1 cellular context compared by ENCODE assay signal in genomic region chr5:43483210-43484048, GRCh38.
TF ChIP-seq lines count a peak whose summit lies in the region.

TMEM267 (minus strand) TSS chr5:43483865; CDS start chr5:43453969, 29,896 bp downstream.

TF ChIP-seq in K562, 482 proteins besides CTCF, POLR2A, EP300 and RAD21 (continued from another document and continues in another):
- TF ChIP-seq, protein P1, sequence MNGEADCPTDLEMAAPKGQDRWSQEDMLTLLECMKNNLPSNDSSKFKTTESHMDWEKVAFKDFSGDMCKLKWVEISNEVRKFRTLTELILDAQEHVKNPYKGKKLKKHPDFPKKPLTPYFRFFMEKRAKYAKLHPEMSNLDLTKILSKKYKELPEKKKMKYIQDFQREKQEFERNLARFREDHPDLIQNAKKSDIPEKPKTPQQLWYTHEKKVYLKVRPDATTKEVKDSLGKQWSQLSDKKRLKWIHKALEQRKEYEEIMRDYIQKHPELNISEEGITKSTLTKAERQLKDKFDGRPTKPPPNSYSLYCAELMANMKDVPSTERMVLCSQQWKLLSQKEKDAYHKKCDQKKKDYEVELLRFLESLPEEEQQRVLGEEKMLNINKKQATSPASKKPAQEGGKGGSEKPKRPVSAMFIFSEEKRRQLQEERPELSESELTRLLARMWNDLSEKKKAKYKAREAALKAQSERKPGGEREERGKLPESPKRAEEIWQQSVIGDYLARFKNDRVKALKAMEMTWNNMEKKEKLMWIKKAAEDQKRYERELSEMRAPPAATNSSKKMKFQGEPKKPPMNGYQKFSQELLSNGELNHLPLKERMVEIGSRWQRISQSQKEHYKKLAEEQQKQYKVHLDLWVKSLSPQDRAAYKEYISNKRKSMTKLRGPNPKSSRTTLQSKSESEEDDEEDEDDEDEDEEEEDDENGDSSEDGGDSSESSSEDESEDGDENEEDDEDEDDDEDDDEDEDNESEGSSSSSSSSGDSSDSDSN (IDR thresholded peaks at IDR 0.05; ENCODE audit: borderline replicate concordance in 1 of 2, low read depth in 2 of 2, low read length in 2 of 2), result peak; percentile 76 to 85; a peak in 2 of 4 replicates
- no peak for TF ChIP-seq ZNF197 (CRISPR knock-in tag; IDR thresholded peaks at IDR 0.05; ENCODE audit: low read depth)
- no peak for TF ChIP-seq ZNF140 (CRISPR knock-in tag; IDR thresholded peaks at IDR 0.05)
- no peak for TF ChIP-seq ZFP91 (CRISPR knock-in tag; IDR thresholded peaks at IDR 0.05)
- no peak for TF ChIP-seq HSF4 (CRISPR knock-in tag; IDR thresholded peaks at IDR 0.05; ENCODE audit: borderline replicate concordance)
- TF ChIP-seq JUND (IDR thresholded peaks at IDR 0.05; ENCODE audit: borderline replicate concordance, low read depth, low read length), result peak; percentile 75
- TF ChIP-seq JUND (tag; IDR thresholded peaks at IDR 0.05; ENCODE audit: borderline replicate concordance, low read depth, low read length), result no peak; the same call in 2 of the 3 replicates
- peak in 1 of 2 experiments; percentile 68; a peak in 1 of 4 replicates for TF ChIP-seq KDM4B (IDR thresholded peaks at IDR 0.05; ENCODE audit: borderline replicate concordance in 2 of 2, low read depth in 1 of 2)
- no peak for TF ChIP-seq ZNF23 (CRISPR knock-in tag; IDR thresholded peaks at IDR 0.05)
- TF ChIP-seq CREBBP (IDR thresholded peaks at IDR 0.05; ENCODE audit: low read depth, low read length), result no peak
- 0 out of 2 replicates have a peak, but pooled peaks have one; percentile 4 for TF ChIP-seq TFE3 (CRISPR knock-in tag; IDR thresholded peaks at IDR 0.05)
- TF ChIP-seq TCF7L2 (IDR thresholded peaks at IDR 0.05; ENCODE audit: low read depth, low read length), result no peak
- TF ChIP-seq BHLHE40 (IDR thresholded peaks at IDR 0.05; ENCODE audit: low read length), result peak; percentile 19; the same call in 1 of the 2 replicates
- no peak for TF ChIP-seq KLF1 (tag; IDR thresholded peaks at IDR 0.05)
- TF ChIP-seq SNIP1 (IDR thresholded peaks at IDR 0.05; ENCODE audit: low read depth), result peak; percentile 84
- TF ChIP-seq, protein P2, sequence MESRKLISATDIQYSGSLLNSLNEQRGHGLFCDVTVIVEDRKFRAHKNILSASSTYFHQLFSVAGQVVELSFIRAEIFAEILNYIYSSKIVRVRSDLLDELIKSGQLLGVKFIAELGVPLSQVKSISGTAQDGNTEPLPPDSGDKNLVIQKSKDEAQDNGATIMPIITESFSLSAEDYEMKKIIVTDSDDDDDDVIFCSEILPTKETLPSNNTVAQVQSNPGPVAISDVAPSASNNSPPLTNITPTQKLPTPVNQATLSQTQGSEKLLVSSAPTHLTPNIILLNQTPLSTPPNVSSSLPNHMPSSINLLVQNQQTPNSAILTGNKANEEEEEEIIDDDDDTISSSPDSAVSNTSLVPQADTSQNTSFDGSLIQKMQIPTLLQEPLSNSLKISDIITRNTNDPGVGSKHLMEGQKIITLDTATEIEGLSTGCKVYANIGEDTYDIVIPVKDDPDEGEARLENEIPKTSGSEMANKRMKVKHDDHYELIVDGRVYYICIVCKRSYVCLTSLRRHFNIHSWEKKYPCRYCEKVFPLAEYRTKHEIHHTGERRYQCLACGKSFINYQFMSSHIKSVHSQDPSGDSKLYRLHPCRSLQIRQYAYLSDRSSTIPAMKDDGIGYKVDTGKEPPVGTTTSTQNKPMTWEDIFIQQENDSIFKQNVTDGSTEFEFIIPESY (CRISPR knock-in tag; IDR thresholded peaks at IDR 0.05), result no peak; the same call in 1 of the 2 replicates
- no peak for TF ChIP-seq SMAD2 (IDR thresholded peaks at IDR 0.05; ENCODE audit: low read depth, low read length)
- no peak for TF ChIP-seq ZNF561 (CRISPR knock-in tag; conservative IDR thresholded peaks at IDR 0.05)
- TF ChIP-seq NBN (IDR thresholded peaks at IDR 0.05; ENCODE audit: low read depth), result no peak; the same call in 1 of the 2 replicates
- no peak for TF ChIP-seq ZNF764 (CRISPR knock-in tag; IDR thresholded peaks at IDR 0.05; ENCODE audit: low read depth)
- no peak for TF ChIP-seq NR2C2 (CRISPR knock-in tag; IDR thresholded peaks at IDR 0.05)
- no peak for TF ChIP-seq NR2C2 (tag; IDR thresholded peaks at IDR 0.05)
- TF ChIP-seq CREB3 (tag; conservative IDR thresholded peaks at IDR 0.05; ENCODE audit: low read depth), result no peak
- peak; percentile 88 for TF ChIP-seq CHD1 (IDR thresholded peaks at IDR 0.05; ENCODE audit: low read length)
- TF ChIP-seq ILF3 (IDR thresholded peaks at IDR 0.05; ENCODE audit: borderline replicate concordance), result no peak
- no peak for TF ChIP-seq HOMEZ (CRISPR knock-in tag; IDR thresholded peaks at IDR 0.05)
- peak; percentile 72 to 88 for TF ChIP-seq MAZ (CRISPR knock-in tag; conservative IDR thresholded peaks at IDR 0.05 in 1 of 2, IDR thresholded peaks at IDR 0.05 in 1 of 2)
- no peak for TF ChIP-seq ZNF124 (CRISPR knock-in tag; IDR thresholded peaks at IDR 0.05)
- TF ChIP-seq MGA (IDR thresholded peaks at IDR 0.05), result peak; percentile 84; the same call in 1 of the 2 replicates
- TF ChIP-seq CBFA2T3 (IDR thresholded peaks at IDR 0.05), result no peak
- TF ChIP-seq ZNF280B (CRISPR knock-in tag; IDR thresholded peaks at IDR 0.05), result no peak
- TF ChIP-seq NFATC3 (IDR thresholded peaks at IDR 0.05), result no peak
- TF ChIP-seq NONO (IDR thresholded peaks at IDR 0.05; ENCODE audit: low read depth in 2 of 2, low read length in 1 of 2), result 0 out of 4 replicates have a peak, but pooled peaks of 1 of the 2 experiments have one; percentile 34
- no peak for TF ChIP-seq KDM1A (IDR thresholded peaks at IDR 0.05)
- 0 out of 2 replicates have a peak, but pooled peaks have one; percentile 8 for TF ChIP-seq DMBX1 (CRISPR knock-in tag; IDR thresholded peaks at IDR 0.05; ENCODE audit: borderline replicate concordance)
- TF ChIP-seq RBM39 (optimal IDR thresholded peaks at IDR 0.05; ENCODE audit: low read depth, low read length), result no peak
